Comparison of ENCODE assay signal across 36 cellular contexts in the genomic region with DNA sequence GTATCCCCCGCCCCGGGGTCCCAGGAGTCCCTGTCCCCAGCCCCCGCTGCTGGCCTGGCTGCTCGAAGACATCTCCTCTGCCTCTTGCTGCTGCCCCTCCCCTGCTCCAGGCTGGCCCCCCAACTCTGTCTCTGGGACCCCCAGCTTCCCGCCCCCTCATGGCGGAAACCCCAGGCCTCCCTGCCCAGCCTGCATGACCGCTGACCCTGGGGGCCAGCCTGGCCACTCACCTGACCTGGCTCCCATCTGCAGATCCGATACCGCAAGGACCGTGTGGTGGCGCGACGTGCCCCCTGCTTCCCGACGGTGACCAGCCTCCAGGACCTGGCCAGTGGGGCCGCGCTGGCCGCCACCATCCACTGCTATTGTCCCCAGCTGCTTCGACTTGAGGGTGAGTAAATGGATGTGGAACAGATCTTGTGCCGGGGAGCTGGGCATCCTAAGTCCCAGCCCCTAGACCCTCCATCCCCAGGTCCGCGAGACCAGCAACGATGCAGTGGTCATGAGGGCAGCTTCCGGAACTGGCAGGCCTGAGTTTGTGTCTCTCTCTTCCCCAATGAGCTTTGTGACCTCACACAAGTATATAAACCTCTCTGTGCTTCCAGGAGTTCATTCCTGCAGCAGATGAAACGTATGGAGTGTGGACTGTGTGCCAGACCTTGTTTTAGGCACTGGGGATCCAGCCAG. TPM values are rescaled to one million over a fixed set of nuclear protein-coding genes. Genes with fewer than 3 reads are reported as not detected.
"Had no signal": no experiment of that assay in that cellular context is flagged by ENCODE, and none has a peak within 500 bp of the region (broad histone marks: within the 10 kb centered on the region; RNA-seq: fewer than 3 reads in every experiment).

No MANE protein-coding gene starts in this region.

- DNase-seq: activated B cell treated with CpG ODN at 0.5 μM for 24 hours; activated CD4-positive, alpha-beta memory T cell treated with anti-CD3 and anti-CD28 coated beads for 36 hours; activated CD4-positive, alpha-beta T cell treated with anti-CD3 and anti-CD28 coated beads for 4 hours; activated CD4-positive, alpha-beta T cell treated with anti-CD3 and anti-CD28 coated beads, Interleukin-2, amount 50 U/mL, for 1 hour; activated CD4-positive, CD25-positive, alpha-beta regulatory T cell treated with anti-CD3 and anti-CD28 coated beads, Interleukin-2, amount 50 U/mL, for 72 hours; activated CD8-positive, alpha-beta memory T cell treated with anti-CD3 and anti-CD28 coated beads, Interleukin-2, amount 50 U/mL, for 4 hours; activated effector memory CD4-positive, alpha-beta T cell treated with Interleukin-2 at 50 U/mL for 16 hours; activated naive CD4-positive, alpha-beta T cell treated with anti-CD3 and anti-CD28 coated beads, Interleukin-2, amount 10 ng/mL, durations not matched to agents 7 days and 5 days; activated T-cell treated with anti-CD3 and anti-CD28 coated beads for 4 hours; activated T-cell treated with anti-CD3 and anti-CD28 coated beads, Interleukin-2, amount 50 U/mL, for 4 hours; amygdala; MM.1S; MV-4-11; NCI-H1092; NCI-H1436 treated with DMSO at 0.1 percent for 48 hours; NCI-H1694 treated with DMSO at 0.1 percent for 48 hours; NCI-H2029; NCI-H446; NCI-H510A treated with DMSO at 0.1 percent for 48 hours; NCI-H526 treated with DMSO at 0.1 percent for 48 hours; NCI-H82; SIG-M5; SW 1271; T-helper 1 cell; T-helper 2 cell; T-helper 9 cell had no signal

- ATAC-seq: activated T-cell treated with anti-CD3 and anti-CD28 coated beads, Interleukin-2, amount 50 U/mL, for 4 hours; Panc1; SK-N-SH treated with all-trans-retinoic acid at 6 μM for 48 hours had no signal

- H3K27ac ChIP-seq: ascending aorta, cardiac muscle cell, KMS-11, VCaP had no signal

- H3K27me3 ChIP-seq: cardiac muscle cell had no signal

- H3K9me3 ChIP-seq: ascending aorta had no signal

- H3K4me1 ChIP-seq: ascending aorta had no signal

- H3K4me3 ChIP-seq: ascending aorta, cardiac muscle cell had no signal

- H3K36me3 ChIP-seq: ascending aorta, cardiac muscle cell had no signal

- H3K4me2 ChIP-seq: KMS-11 had no signal

RNA-seq across cellular contexts. Expression of gene CAMSAP3, which starts 12.4 kb away (rescaled TPM):
- total RNA-seq: ascending aorta, LHCN-M2, RPMI7951 had no signal

RNA-seq across cellular contexts. Expression of gene PET100, which starts 21.6 kb away (rescaled TPM):
- total RNA-seq: ascending aorta had no signal

RNA-seq across cellular contexts. Expression of gene PCP2, which starts 25.5 kb away (rescaled TPM):
- total RNA-seq: ascending aorta, chondrocyte, LHCN-M2, RPMI7951, SK-MEL-5 had no signal
